ENCODE assay signal across 8 cellular contexts in genomic region chr5:149656576-149657182, GRCh38.
DNase-seq lines count a peak whose midpoint lies in the region; ATAC-seq and TF ChIP-seq lines count a peak whose summit lies in the region.

No MANE protein-coding gene starts in this region.

- H4K20me1 ChIP-seq in OCI-LY3 (ENCODE audit: insufficient read depth, low read length): no peaks in the 10 kb centered on the region

- H3K9ac ChIP-seq in OCI-LY3 (ENCODE audit: low read length): no peak overlapping the region

- no peak overlapping the region for H2AFZ ChIP-seq in OCI-LY3 (ENCODE audit: low read depth, low read length)

- no peaks in the 10 kb centered on the region for H3K79me2 ChIP-seq in OCI-LY3 (ENCODE audit: low read length)

- no peaks in the 10 kb centered on the region for H3K27me3 ChIP-seq in OCI-LY3 (ENCODE audit: low read depth, low read length)
- H3K27me3 ChIP-seq in psoas muscle (ENCODE audit: insufficient read depth in 3 of 3, low read length in 2 of 3): no peaks in the 10 kb centered on the region
- H3K27me3 ChIP-seq in vagina: no peaks in the 10 kb centered on the region

- TF ChIP-seq POLR2A in vagina (IDR thresholded peaks at IDR 0.05): no peak

- DNase-seq in AML-193 (lab: John Stamatoyannopoulos, UW): peak; percentile 42 to 61
- DNase-seq in GM20000 (ENCODE audit: low spot score): peak; percentile 52
- peak in 1 of 2 donors; percentile 49 for DNase-seq in psoas muscle
- DNase-seq in nucleus accumbens (lab: John Stamatoyannopoulos, UW): no peak
- DNase-seq in T-helper 9 cell: no peak
- no peak for DNase-seq in vagina (ENCODE audit: extremely low spot score in 2 of 2)

- TF ChIP-seq CTCF in GM20000 (IDR thresholded peaks at IDR 0.05; ENCODE audit: extremely low read depth, missing control alignments): peak; percentile 74
- TF ChIP-seq CTCF in OCI-LY3 (IDR thresholded peaks at IDR 0.05; ENCODE audit: low read depth, low read length): peak; percentile 66
- TF ChIP-seq CTCF in psoas muscle (IDR thresholded peaks at IDR 0.05): peak; percentile 65
- peak in 1 of 3 experiments; percentile 39 for TF ChIP-seq CTCF in vagina (IDR thresholded peaks at IDR 0.05)

- H3K4me2 ChIP-seq in OCI-LY3 (ENCODE audit: low read length): no peak overlapping the region

- H3K27ac ChIP-seq in OCI-LY3 (ENCODE audit: low read length): no peak overlapping the region
- H3K27ac ChIP-seq in psoas muscle: no peak overlapping the region
- no peak overlapping the region for H3K27ac ChIP-seq in vagina

- WGBS in psoas muscle, 3 donors: 43 to 65% (median 54%) methylated on average over 6 of the region's 6 CpGs

- H3K4me1 ChIP-seq in OCI-LY3 (ENCODE audit: low read length): no peaks in the 10 kb centered on the region
- H3K4me1 ChIP-seq in psoas muscle: peaks cover 26% of the 10 kb centered on the region
- no peaks in the 10 kb centered on the region for H3K4me1 ChIP-seq in vagina

- H3K4me3 ChIP-seq in OCI-LY3 (ENCODE audit: low read length) (no peak overlapping the region), psoas muscle (no peak overlapping the region), vagina (no peak overlapping the region)

- H3K9me3 ChIP-seq in OCI-LY3 (ENCODE audit: insufficient read depth, low read length): no peaks in the 10 kb centered on the region
- H3K9me3 ChIP-seq in psoas muscle: no peaks in the 10 kb centered on the region
- no peaks in the 10 kb centered on the region for H3K9me3 ChIP-seq in vagina

- intact Hi-C loops in psoas muscle (cut with DNase I): no loop called here
- intact Hi-C loops in vagina (cut with DNase I): no loop called here

- H3K36me3 ChIP-seq in OCI-LY3 (replicated peaks; ENCODE audit: low read depth, low read length) (no peaks in the 10 kb centered on the region), psoas muscle (ENCODE audit: insufficient read depth in 1 of 2, low read depth in 1 of 2) (no peaks in the 10 kb centered on the region), vagina (no peaks in the 10 kb centered on the region)

- peak; percentile 69 for ATAC-seq in esophagus mucosa
- ATAC-seq in psoas muscle: peak in 3 of 4 donors; percentile 43 to 55 (median 49)

Comparison
In these comparisons a context has a peak if more than half of its experiments do, and no peak if none do; other contexts are left out.
1. DNase-seq: peak in AML-193 (2 of 2) and GM20000 (single experiment); none in nucleus accumbens (0 of 56), T-helper 9 cell (single experiment) and vagina (0 of 2).